Comparison of ENCODE assay signal across 8 cellular contexts in the genomic region with DNA sequence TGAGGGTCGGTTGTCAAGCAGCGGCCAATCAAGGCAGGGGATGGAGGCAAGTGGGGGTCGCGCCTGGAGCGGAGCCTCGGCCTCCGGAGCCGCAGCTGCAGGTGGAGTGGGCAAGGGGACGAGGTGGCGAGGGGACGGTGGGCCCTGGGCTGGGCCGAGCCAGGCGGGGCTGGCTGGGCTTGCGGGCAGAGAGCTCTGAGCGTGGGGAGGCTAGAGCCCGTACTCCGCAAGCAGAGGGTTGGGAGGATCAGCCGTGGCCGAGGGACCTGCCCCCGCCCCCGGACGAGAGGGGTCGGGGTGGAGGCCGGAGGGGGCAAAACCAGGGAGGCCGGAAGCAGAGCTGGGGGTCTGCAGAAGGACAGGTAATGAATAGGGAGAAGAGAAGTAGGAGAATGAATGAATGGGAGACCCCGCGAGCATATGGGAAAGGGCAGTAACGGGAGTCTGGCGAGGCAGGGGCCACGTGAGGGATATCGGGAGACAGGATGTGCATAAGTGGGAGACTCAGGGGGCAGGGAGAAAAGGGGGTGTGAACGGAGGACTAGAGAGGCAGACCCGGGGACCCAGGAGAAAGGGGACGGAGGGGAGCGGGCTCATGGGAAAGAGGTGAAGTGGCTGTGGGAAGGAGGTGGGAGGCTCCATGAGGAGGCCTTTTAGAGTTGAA. TPM values are rescaled to one million over a fixed set of nuclear protein-coding genes. Genes with fewer than 3 reads are reported as not detected.
A peak's percentile ranks its signal among the peaks of the same experiment; 100 is the strongest.
DNase-seq lines count a peak whose midpoint lies in the region; TF ChIP-seq lines count a peak whose summit lies in the region.

Gene KATNB1 (plus strand): TSS at position 16 of the 664 bp plus-strand sequence. CDS start 1,474 bp downstream, outside the sequence.

- no peak for DNase-seq in CD8-positive, alpha-beta memory T cell
- no peak for DNase-seq in HFFc6
- no peak for DNase-seq in activated CD4-positive, alpha-beta memory T cell treated with anti-CD3 and anti-CD28 coated beads, Interleukin-2, amount 10 ng/mL, durations not matched to agents 7 days and 5 days
- peak in 1 of 2 donors; percentile 22 for DNase-seq in cardiac muscle cell (ENCODE audit: low read depth in 1 of 2, low spot score in 1 of 2)
- no peak for DNase-seq in NCI-H2081 treated with DMSO at 0.1 percent for 48 hours (lab: John Stamatoyannopoulos, UW)
- DNase-seq in activated gamma-delta T cell treated with Interleukin-2 at 50 U/mL for 16 hours: no peak
- no peak for DNase-seq in NCI-H1105 treated with DMSO at 0.1 percent for 48 hours (lab: John Stamatoyannopoulos, UW)

- no peaks in the 10 kb centered on the region for H3K9me3 ChIP-seq in CD8-positive, alpha-beta memory T cell (ENCODE audit: low read length)
- H3K9me3 ChIP-seq in cardiac muscle cell (ENCODE audit: low read depth): no peaks in the 10 kb centered on the region

- CTCF ChIA-PET in CD8-positive, alpha-beta memory T cell (lab: Charles Lee): interaction anchor here (0.9 to 3.2 kb wide), 10 partner anchors 21 to 265 kb away, joined by 3 to 29 read pairs (median 3); partner anchors contain the start of genes ADGRG5, USB1 and ZNF319
- CTCF ChIA-PET in activated CD4-positive, alpha-beta memory T cell treated with anti-CD3 and anti-CD28 coated beads, Interleukin-2, amount 10 ng/mL, durations not matched to agents 7 days and 5 days (lab: Charles Lee): interaction anchor here (0.7 to 3.0 kb wide), 14 partner anchors 12 to 393 kb away, joined by 3 to 31 read pairs (median 6); partner anchors contain the start of genes ADGRG3 and CFAP20

- H3K9me3 Mint-ChIP-seq in CD8-positive, alpha-beta memory T cell: peaks cover 0 to 6% (median 0%) of the 10 kb centered on the region in 5 donors
- H3K9me3 Mint-ChIP-seq in HFFc6: peaks cover 11% of the 10 kb centered on the region
- peaks cover 19% of the 10 kb centered on the region for H3K9me3 Mint-ChIP-seq in activated CD4-positive, alpha-beta memory T cell treated with anti-CD3 and anti-CD28 coated beads, Interleukin-2, amount 10 ng/mL, durations not matched to agents 7 days and 5 days

- peak within 1 kb of the TSS; percentile 79 to 100 (median 96) for H3K27ac Mint-ChIP-seq in CD8-positive, alpha-beta memory T cell
- H3K27ac Mint-ChIP-seq in HFFc6: peak within 1 kb of the TSS; percentile 98
- peak within 1 kb of the TSS; percentile 81 for H3K27ac Mint-ChIP-seq in activated CD4-positive, alpha-beta memory T cell treated with anti-CD3 and anti-CD28 coated beads, Interleukin-2, amount 10 ng/mL, durations not matched to agents 7 days and 5 days

- peaks cover 0 to 17% (median 4%) of the 10 kb centered on the region in 3 donors for H3K36me3 Mint-ChIP-seq in CD8-positive, alpha-beta memory T cell
- H3K36me3 Mint-ChIP-seq in HFFc6 (ENCODE audit: low read depth): peaks cover 9% of the 10 kb centered on the region
- peaks cover 24% of the 10 kb centered on the region for H3K36me3 Mint-ChIP-seq in activated CD4-positive, alpha-beta memory T cell treated with anti-CD3 and anti-CD28 coated beads, Interleukin-2, amount 10 ng/mL, durations not matched to agents 7 days and 5 days (ENCODE audit: low read depth)

- peak within 1 kb of the TSS; percentile 91 to 100 (median 96) for H3K4me3 Mint-ChIP-seq in CD8-positive, alpha-beta memory T cell
- H3K4me3 Mint-ChIP-seq in HFFc6: peak within 1 kb of the TSS; percentile 97
- H3K4me3 Mint-ChIP-seq in activated CD4-positive, alpha-beta memory T cell treated with anti-CD3 and anti-CD28 coated beads, Interleukin-2, amount 10 ng/mL, durations not matched to agents 7 days and 5 days: peak within 1 kb of the TSS; percentile 93

- no peaks in the 10 kb centered on the region for H3K36me3 ChIP-seq in CD8-positive, alpha-beta memory T cell (ENCODE audit: insufficient read depth, low read length)
- H3K36me3 ChIP-seq in cardiac muscle cell (no peaks in the 10 kb centered on the region), rectal smooth muscle tissue (ENCODE audit: control insufficient read depth, insufficient read depth, low read length) (no peaks in the 10 kb centered on the region)

- no peaks in the 10 kb centered on the region for H3K27me3 ChIP-seq in CD8-positive, alpha-beta memory T cell (ENCODE audit: insufficient read depth, low read length, poor library complexity, severe bottlenecking)
- no peaks in the 10 kb centered on the region for H3K27me3 ChIP-seq in cardiac muscle cell
- no peaks in the 10 kb centered on the region for H3K27me3 ChIP-seq in rectal smooth muscle tissue (ENCODE audit: control insufficient read depth, insufficient read depth, low read length)

- no peak for TF ChIP-seq CTCF in HFFc6 (IDR thresholded peaks at IDR 0.05)
- no peak for TF ChIP-seq CTCF in cardiac muscle cell (IDR thresholded peaks at IDR 0.05; ENCODE audit: low read depth, low read length)

- peaks cover 25% of the 10 kb centered on the region for H3K4me1 ChIP-seq in CD8-positive, alpha-beta memory T cell (ENCODE audit: insufficient read depth, low read length)
- H3K4me1 ChIP-seq in cardiac muscle cell (ENCODE audit: low read depth) (peaks cover 6% of the 10 kb centered on the region), rectal smooth muscle tissue (ENCODE audit: control insufficient read depth, insufficient read depth, low read length) (peaks cover 6% of the 10 kb centered on the region)

- peak within 1 kb of the TSS; percentile 90 for H3K4me3 ChIP-seq in CD8-positive, alpha-beta memory T cell (ENCODE audit: low read length)
- H3K4me3 ChIP-seq in cardiac muscle cell (peak within 1 kb of the TSS; percentile 74), rectal smooth muscle tissue (ENCODE audit: low read length) (peak within 1 kb of the TSS; percentile 98)

- H3K27ac ChIP-seq in CD8-positive, alpha-beta memory T cell (ENCODE audit: low read depth, low read length): peak within 1 kb of the TSS; percentile 87
- peak within 1 kb of the TSS; percentile 93 for H3K27ac ChIP-seq in cardiac muscle cell
- H3K27ac ChIP-seq in rectal smooth muscle tissue (ENCODE audit: low read depth, low read length): peak within 1 kb of the TSS; percentile 89

- H3K27me3 Mint-ChIP-seq in CD8-positive, alpha-beta memory T cell: peaks cover 0 to 5% of the 10 kb centered on the region in 2 donors
- peaks cover 5% of the 10 kb centered on the region for H3K27me3 Mint-ChIP-seq in HFFc6 (ENCODE audit: insufficient read depth)
- no peaks in the 10 kb centered on the region for H3K27me3 Mint-ChIP-seq in activated CD4-positive, alpha-beta memory T cell treated with anti-CD3 and anti-CD28 coated beads, Interleukin-2, amount 10 ng/mL, durations not matched to agents 7 days and 5 days

- POLR2A ChIA-PET in CD8-positive, alpha-beta memory T cell (lab: Charles Lee): interaction anchor here (0.5 to 2.2 kb wide), 6 partner anchors 74 to 393 kb away, joined by 3 to 8 read pairs (median 4); partner anchors contain the start of genes CFAP20, CIAPIN1, COQ9 and POLR2C
- POLR2A ChIA-PET in activated CD4-positive, alpha-beta memory T cell treated with anti-CD3 and anti-CD28 coated beads, Interleukin-2, amount 10 ng/mL, durations not matched to agents 7 days and 5 days (lab: Charles Lee): interaction anchor here (0.8 to 2.8 kb wide), 19 partner anchors 9 to 657 kb away, joined by 3 to 22 read pairs (median 4); partner anchors contain the start of genes ADGRG1, CCDC102A, CIAPIN1 and COQ9

- H3K9ac ChIP-seq in rectal smooth muscle tissue (ENCODE audit: low read length): peak within 1 kb of the TSS; percentile 81

- H3K4me1 Mint-ChIP-seq in CD8-positive, alpha-beta memory T cell: peaks cover 30 to 44% (median 38%) of the 10 kb centered on the region in 3 donors
- peaks cover 25% of the 10 kb centered on the region for H3K4me1 Mint-ChIP-seq in HFFc6 (ENCODE audit: low read depth)
- H3K4me1 Mint-ChIP-seq in activated CD4-positive, alpha-beta memory T cell treated with anti-CD3 and anti-CD28 coated beads, Interleukin-2, amount 10 ng/mL, durations not matched to agents 7 days and 5 days: peaks cover 30% of the 10 kb centered on the region

RNA-seq across cellular contexts. Expression of gene KATNB1, which starts in this region (rescaled TPM):
- 10 to 100 TPM; 50.2 to 53.0 TPM for total RNA-seq in CD8-positive, alpha-beta memory T cell
- polyA plus RNA-seq in CD8-positive, alpha-beta memory T cell: 29.7 TPM
- 10 to 100 TPM; 20.4 to 22.1 (median 21.6) TPM for total RNA-seq in HFFc6 (2021; fragmentation: NEBNext Ultra II Directional; extraction: Animal tissue kit (Norgen Biotek cat#: 25700))
- 10 to 100 TPM; 33.3 to 33.4 TPM for total RNA-seq in activated CD4-positive, alpha-beta memory T cell treated with anti-CD3 and anti-CD28 coated beads, Interleukin-2, amount 10 ng/mL, durations not matched to agents 7 days and 5 days
- 46.4 and 52.5 TPM in 2 replicates for total RNA-seq in cardiac muscle cell
- polyA plus RNA-seq in cardiac muscle cell: 42.8 and 49.4 TPM in 2 replicates
